In the genomic region with DNA sequence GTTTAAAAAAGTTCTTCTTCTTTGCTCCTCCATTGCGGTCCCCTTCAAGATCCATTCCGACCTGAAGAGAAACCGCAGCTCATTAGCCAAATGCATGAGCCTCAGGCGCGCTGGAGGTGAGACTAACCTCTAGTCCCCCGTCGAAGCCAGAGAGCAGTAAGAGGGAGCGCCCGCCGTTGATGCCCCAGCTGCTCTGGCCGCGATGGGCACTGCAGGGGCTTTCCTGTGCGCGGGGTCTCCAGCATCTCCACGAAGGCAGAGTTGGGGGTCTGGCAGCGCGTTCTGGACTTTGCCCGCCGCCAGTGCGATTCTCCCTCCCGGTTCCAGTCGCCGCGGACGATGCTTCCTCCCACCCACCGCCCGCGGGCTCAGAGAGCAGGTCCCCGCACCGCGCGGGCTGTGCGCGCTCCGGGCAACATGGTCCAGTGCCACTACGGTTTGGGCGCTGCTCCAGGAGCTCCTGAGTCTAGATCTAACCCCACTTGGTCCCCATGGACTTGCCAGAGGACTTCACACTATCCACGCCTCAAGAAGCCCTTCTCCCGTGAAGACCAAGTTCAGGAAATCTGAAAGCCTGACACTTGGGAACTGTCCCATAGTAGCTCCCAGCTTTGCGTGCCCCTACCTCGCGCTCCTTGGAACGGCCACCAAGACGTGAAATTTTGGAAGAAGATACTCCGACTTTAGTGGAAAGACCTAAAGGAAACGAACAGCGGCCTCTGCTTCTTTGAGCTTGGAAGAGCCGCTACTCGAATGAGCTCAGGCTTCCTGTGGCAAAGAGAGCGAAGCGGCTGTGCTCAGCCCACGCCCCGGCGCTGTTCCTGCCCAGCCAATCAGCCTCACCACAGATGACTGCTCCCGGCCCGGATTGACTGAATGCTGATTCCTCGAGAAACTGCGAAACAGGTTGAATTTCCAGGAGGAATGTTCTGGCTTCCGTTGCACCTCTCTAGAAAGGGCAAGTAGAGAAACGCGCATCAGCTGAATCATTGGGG, we compare ENCODE assay signal across 7 cellular contexts. TPM values are rescaled to one million over a fixed set of nuclear protein-coding genes. Genes with fewer than 3 reads are reported as not detected.
DNase-seq lines count a peak whose midpoint lies in the region; ATAC-seq and TF ChIP-seq lines count a peak whose summit lies in the region.

A gene (minus strand): TSS at position 755 of the 995 bp plus-strand sequence. CDS start 700 bp downstream, at position 55.

- H3K27ac Mint-ChIP-seq in naive thymus-derived CD8-positive, alpha-beta T cell, result peak within 1 kb of the TSS; percentile 50 to 94 (median 88)

- no peaks in the 10 kb centered on the region for H3K9me3 ChIP-seq in stomach

- peaks cover 5 to 17% (median 10%) of the 10 kb centered on the region in 4 donors for H3K4me1 ChIP-seq in stomach

- H3K4me1 Mint-ChIP-seq in naive thymus-derived CD8-positive, alpha-beta T cell, result peaks cover 11 to 47% (median 34%) of the 10 kb centered on the region in 4 donors

- POLR2A ChIA-PET in naive thymus-derived CD8-positive, alpha-beta T cell (lab: Charles Lee), result interaction anchor here (0.7 to 4.8 kb wide), 7 partner anchors 9 to 446 kb away, joined by 3 to 30 read pairs (median 4); a partner anchor contains a TSS

- intact Hi-C loops in stomach (cut with DNase I; ENCODE audit: low total_unique reads), result no loop called here

- no peaks in the 10 kb centered on the region for H3K36me3 ChIP-seq in stomach

- DNase-seq in NCI-H460 (ENCODE audit: extremely low read depth, low read depth) (peak; percentile 36), activated T-helper 1 cell treated with Interleukin-2 at 50 U/mL for 16 hours (ENCODE audit: low read depth) (peak; percentile 13), fibroblast of pulmonary artery (ENCODE audit: low read depth) (peak; percentile 16), stomach (peak; percentile 28)
- peak; percentile 37 to 78 (median 52) for DNase-seq in naive thymus-derived CD8-positive, alpha-beta T cell

- peaks cover 0 to 16% (median 0%) of the 10 kb centered on the region in 5 donors for H3K27me3 Mint-ChIP-seq in naive thymus-derived CD8-positive, alpha-beta T cell

- peak within 1 kb of the TSS in 4 of 5 donors; percentile 31 to 65 (median 48) for H3K27ac ChIP-seq in stomach

- H3K4me3 Mint-ChIP-seq in naive thymus-derived CD8-positive, alpha-beta T cell, result peak within 1 kb of the TSS; percentile 79 to 96 (median 85)

- TF ChIP-seq CTCF in fibroblast of pulmonary artery (IDR thresholded peaks at IDR 0.05; ENCODE audit: low read length, missing control alignments) (no peak), stomach (IDR thresholded peaks at IDR 0.05) (no peak)

- H3K36me3 Mint-ChIP-seq in naive thymus-derived CD8-positive, alpha-beta T cell, result peaks cover 0 to under 1% (median 0%) of the 10 kb centered on the region in 3 donors

- no peaks in the 10 kb centered on the region for H3K9me3 Mint-ChIP-seq in naive thymus-derived CD8-positive, alpha-beta T cell

- peak; percentile 32 for ATAC-seq in GM18517 (IDR thresholded peaks at IDR 0.05; ENCODE audit: unreplicated experiment)
- ATAC-seq in HG02623 (IDR thresholded peaks at IDR 0.05; ENCODE audit: unreplicated experiment), result peak; percentile 58
- peak; percentile 89 to 90 for ATAC-seq in naive thymus-derived CD8-positive, alpha-beta T cell

- no peak for TF ChIP-seq EP300 in stomach (IDR thresholded peaks at IDR 0.05)

- peaks cover 0 to 51% (median 10%) of the 10 kb centered on the region in 3 donors for H3K27me3 ChIP-seq in stomach

- 3 to 6% (median 4%) methylated on average over 60 to 61 of the region's 61 CpGs for WGBS in stomach, 5 donors

- TF ChIP-seq POLR2A in stomach (IDR thresholded peaks at IDR 0.05), result no peak

- H3K4me3 ChIP-seq in fibroblast of pulmonary artery (replicated peaks; ENCODE audit: low read depth, low read length) (peak within 1 kb of the TSS; percentile 34), stomach (peak within 1 kb of the TSS; percentile 33 to 51 (median 50))

RNA-seq across cellular contexts. Expression of the gene that starts here (rescaled TPM):
- total RNA-seq in NCI-H460 (2014; rRNA removed; shearing (Covaris generic)), result 2.6 and 4.5 TPM in 2 replicates
- 2.0 and 12.6 TPM in 2 replicates for polyA plus RNA-seq in NCI-H460 (2014; cell fraction: nucleus; rRNA removed)
- 10 to 100 TPM; 56.3 to 58.7 TPM for total RNA-seq in naive thymus-derived CD8-positive, alpha-beta T cell
- polyA plus RNA-seq in naive thymus-derived CD8-positive, alpha-beta T cell, result 10 to 100 TPM; 25.3 to 34.7 (median 31.7) TPM
- 10 to 100 TPM in 1 of 5 donors, 1 to 10 TPM in 1, under 1 TPM in 2, not detected in 1; 0.45 to 10.6 (median 2.9) TPM for total RNA-seq in stomach
- polyA plus RNA-seq in stomach, result 1 to 10 TPM in 2 of 3 donors, under 1 TPM in 1; 0.50 to 2.1 (median 1.7) TPM

Comparison
In these comparisons a context has a peak if more than half of its experiments do, and no peak if none do; other contexts are left out.
1. Peak in every context shown above with its lines: DNase-seq, ATAC-seq, H3K4me3 ChIP-seq and H3K27ac ChIP-seq.
2. RNA of the gene that starts here (total RNA-seq): 56.3 to 58.7 TPM in naive thymus-derived CD8-positive, alpha-beta T cell; 2.6 to 4.5 TPM in NCI-H460 and 0.45 to 10.6 TPM in stomach; every median in the first group is over 4 times any median in the second.
3. RNA of the gene that starts here (polyA plus RNA-seq): 25.3 to 34.7 TPM in naive thymus-derived CD8-positive, alpha-beta T cell; 0.50 to 2.1 TPM in stomach; every median in the first group is over 4 times any median in the second.
4. ATAC-seq: peak in every context shown above with its lines; median percentile 90 in naive thymus-derived CD8-positive, alpha-beta T cell; 58 in HG02623; 32 in GM18517.